In the genomic region with DNA sequence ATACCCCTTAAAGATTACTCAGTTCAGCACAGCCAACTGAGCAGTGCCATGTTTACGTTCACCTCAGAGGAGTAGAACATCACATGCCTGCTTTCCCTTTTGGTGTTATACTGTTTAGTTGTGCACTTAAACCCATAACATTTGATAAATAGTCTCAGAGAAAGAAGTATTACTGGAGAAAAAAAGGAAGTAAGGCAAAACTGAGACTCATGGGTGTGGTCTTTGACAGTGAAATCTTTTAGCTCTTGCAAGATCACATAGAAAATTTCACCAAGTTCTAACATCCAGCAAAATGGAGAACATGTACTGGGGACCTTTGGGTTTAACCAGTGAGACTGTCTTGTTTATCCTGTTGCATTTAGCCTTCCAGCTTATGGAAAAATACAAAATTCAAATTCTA, we compare ENCODE assay signal across 9 cellular contexts. TPM values are rescaled to one million over a fixed set of nuclear protein-coding genes. Genes with fewer than 3 reads are reported as not detected.
DNase-seq lines count a peak whose midpoint lies in the region; ATAC-seq and TF ChIP-seq lines count a peak whose summit lies in the region.
"Had no signal": no experiment of that assay in that cellular context is flagged by ENCODE, and none has a peak within 500 bp of the region (broad histone marks: within the 10 kb centered on the region; RNA-seq: fewer than 3 reads in every experiment).

No MANE protein-coding gene starts in this region.

- H3K9me3 ChIP-seq in CD4-positive, alpha-beta T cell (ENCODE audit: control insufficient read depth, low read length) = no peaks in the 10 kb centered on the region
- no peaks in the 10 kb centered on the region for H3K9me3 ChIP-seq in adrenal gland (replicated peaks in 1 of 3)

- intact Hi-C loops in CD4-positive, alpha-beta T cell (cut with DNase I, micrococcal nuclease) = no loop called here
- intact Hi-C loops in adrenal gland (cut with DNase I) = no loop called here

- H3K4me1 ChIP-seq in adrenal gland (replicated peaks in 1 of 2) = peaks cover 15 to 57% of the 10 kb centered on the region in 2 donors

- H3K27me3 Mint-ChIP-seq in CD4-positive, alpha-beta T cell = no peaks in the 10 kb centered on the region
- H3K27me3 Mint-ChIP-seq in effector memory CD8-positive, alpha-beta T cell = no peaks in the 10 kb centered on the region

- peaks cover 50% of the 10 kb centered on the region for H3K36me3 Mint-ChIP-seq in CD4-positive, alpha-beta T cell (ENCODE audit: low read depth)
- peaks cover 31% of the 10 kb centered on the region for H3K36me3 Mint-ChIP-seq in effector memory CD8-positive, alpha-beta T cell (ENCODE audit: insufficient read depth)

- no peak for TF ChIP-seq POLR2A in adrenal gland (IDR thresholded peaks at IDR 0.05)

- DNase-seq in CD4-positive, alpha-beta T cell = no peak
- DNase-seq in NOMO-1 (lab: John Stamatoyannopoulos, UW; ENCODE audit: unreplicated experiment in 2 of 2) (peak; percentile 57 to 96), DMS153 (lab: John Stamatoyannopoulos, UW) (no peak), NCI-H1417 treated with DMSO at 0.1 percent for 48 hours (lab: John Stamatoyannopoulos, UW) (no peak), adrenal gland (no peak)
- DNase-seq in effector memory CD8-positive, alpha-beta T cell = no peak
- DNase-seq: stimulated activated CD4-positive, alpha-beta T cell treated with anti-CD3 and anti-CD28 coated beads, Interleukin-15, amount 100 ng/mL, for 24 hours had no signal

- no peaks in the 10 kb centered on the region for H3K27me3 ChIP-seq in CD4-positive, alpha-beta T cell (ENCODE audit: control insufficient read depth, insufficient read depth, low read length)
- H3K27me3 ChIP-seq in adrenal gland = no peaks in the 10 kb centered on the region

- ATAC-seq in CD4-positive, alpha-beta T cell (ENCODE audit: poor library complexity) = no peak
- peak; percentile 31 for ATAC-seq in GM21576 (IDR thresholded peaks at IDR 0.05; ENCODE audit: unreplicated experiment)
- ATAC-seq in effector memory CD8-positive, alpha-beta T cell (replicated peaks) = no peak
- ATAC-seq in HG03045 (IDR thresholded peaks at IDR 0.05; ENCODE audit: unreplicated experiment) = no peak

- peak overlapping the region; percentile 13 for H3K4me3 Mint-ChIP-seq in CD4-positive, alpha-beta T cell
- peak overlapping the region; percentile 61 to 70 for H3K4me3 Mint-ChIP-seq in effector memory CD8-positive, alpha-beta T cell

- TF ChIP-seq CTCF in CD4-positive, alpha-beta T cell (IDR thresholded peaks at IDR 0.05) = no peak
- no peak for TF ChIP-seq CTCF in adrenal gland (IDR thresholded peaks at IDR 0.05)

- H3K27ac Mint-ChIP-seq in CD4-positive, alpha-beta T cell = peak overlapping the region; percentile 78
- peak overlapping the region; percentile 90 to 92 for H3K27ac Mint-ChIP-seq in effector memory CD8-positive, alpha-beta T cell

- H3K27ac ChIP-seq in CD4-positive, alpha-beta T cell (ENCODE audit: low read depth, low read length) = no peak overlapping the region
- no peak overlapping the region for H3K27ac ChIP-seq in adrenal gland

- CTCF ChIA-PET in CD4-positive, alpha-beta T cell (lab: Charles Lee) = interaction anchor here (0.9 to 1.2 kb wide), 2 partner anchors 10 to 13 kb away, joined by 3 read pairs; no protein-coding TSS in a partner anchor

- peaks cover 92% of the 10 kb centered on the region for H3K4me1 Mint-ChIP-seq in CD4-positive, alpha-beta T cell (ENCODE audit: low read depth)
- peaks cover 48 to 80% of the 10 kb centered on the region in 2 donors for H3K4me1 Mint-ChIP-seq in effector memory CD8-positive, alpha-beta T cell (ENCODE audit: low read depth in 2 of 2)

- peaks cover 0 to 11% of the 10 kb centered on the region in 2 donors for H3K36me3 ChIP-seq in adrenal gland (replicated peaks in 1 of 2)

- WGBS in adrenal gland, 4 donors = 76 to 89% (median 81%) methylated on average over 1 of the region's 1 CpG

- H3K4me3 ChIP-seq in adrenal gland = no peak overlapping the region

- POLR2A ChIA-PET in CD4-positive, alpha-beta T cell (lab: Charles Lee) = interaction anchor here (1.1 kb wide), 1 partner anchor 29 kb away, joined by 4 read pairs; no protein-coding TSS in a partner anchor

- no peaks in the 10 kb centered on the region for H3K9me3 Mint-ChIP-seq in CD4-positive, alpha-beta T cell
- no peaks in the 10 kb centered on the region for H3K9me3 Mint-ChIP-seq in effector memory CD8-positive, alpha-beta T cell

RNA-seq across cellular contexts. Expression of a gene that starts 5.6 kb away (rescaled TPM):
- total RNA-seq in CD4-positive, alpha-beta T cell = 10 to 100 TPM; 66.3 to 71.7 TPM
- total RNA-seq in adrenal gland = 10 to 100 TPM; 45.7 to 90.9 (median 55.0) TPM
- 10 to 100 TPM; 23.7 to 82.8 (median 34.4) TPM for polyA plus RNA-seq in adrenal gland

Comparison
In these comparisons a context has a peak if more than half of its experiments do, and no peak if none do; other contexts are left out.
1. DNase-seq: peak in NOMO-1 (2 of 2); none in CD4-positive, alpha-beta T cell (0 of 10), effector memory CD8-positive, alpha-beta T cell (0 of 3), DMS153 (single experiment), NCI-H1417 treated with DMSO at 0.1 percent for 48 hours (single experiment) and adrenal gland (0 of 7).